In genomic region chr17:42323268-42323773, GRCh38 we compare ENCODE assay signal across 9 cellular contexts. TPM values are rescaled to one million over a fixed set of nuclear protein-coding genes. Genes with fewer than 3 reads are reported as not detected.
A peak's percentile ranks its signal among the peaks of the same experiment; 100 is the strongest.
DNase-seq lines count a peak whose midpoint lies in the region; ATAC-seq and TF ChIP-seq lines count a peak whose summit lies in the region.
"Had no signal": no experiment of that assay in that cellular context is flagged by ENCODE, and none has a peak within 500 bp of the region (broad histone marks: within the 10 kb centered on the region; RNA-seq: fewer than 3 reads in every experiment).

No MANE protein-coding gene starts in this region.

- H3K27me3 ChIP-seq in OCI-LY3 (ENCODE audit: low read depth, low read length), result no peaks in the 10 kb centered on the region

- no peak overlapping the region for H3K4me3 ChIP-seq in OCI-LY3 (ENCODE audit: low read length)

- H3K9me3 ChIP-seq in OCI-LY3 (ENCODE audit: insufficient read depth, low read length), result no peaks in the 10 kb centered on the region

- peaks cover 45% of the 10 kb centered on the region for H3K4me1 ChIP-seq in OCI-LY3 (ENCODE audit: low read length)

- no peak for ATAC-seq in GM21515 (IDR thresholded peaks at IDR 0.05; ENCODE audit: unreplicated experiment)

- H3K9ac ChIP-seq in OCI-LY3 (ENCODE audit: low read length), result no peak overlapping the region

- peaks cover 34% of the 10 kb centered on the region for H3K79me2 ChIP-seq in OCI-LY3 (ENCODE audit: low read length)

- H3K27ac Mint-ChIP-seq in activated naive CD4-positive, alpha-beta T cell treated with anti-CD3 and anti-CD28 coated beads, Interleukin-2, amount 50 U/mL, for 24 hours, result peak overlapping the region; percentile 57
- H3K27ac Mint-ChIP-seq in endothelial cell (ENCODE audit: unreplicated experiment), result peak overlapping the region; percentile 30

- H4K20me1 ChIP-seq in OCI-LY3 (ENCODE audit: insufficient read depth, low read length), result peaks cover 32% of the 10 kb centered on the region; the same call in 1 of the 2 replicates

- H3K4me1 Mint-ChIP-seq in activated naive CD4-positive, alpha-beta T cell treated with anti-CD3 and anti-CD28 coated beads, Interleukin-2, amount 50 U/mL, for 24 hours, result peaks cover 39% of the 10 kb centered on the region
- H3K4me1 Mint-ChIP-seq in endothelial cell (ENCODE audit: unreplicated experiment), result peaks cover 41% of the 10 kb centered on the region

- H3K4me3 Mint-ChIP-seq in activated naive CD4-positive, alpha-beta T cell treated with anti-CD3 and anti-CD28 coated beads, Interleukin-2, amount 50 U/mL, for 24 hours, result no peak overlapping the region
- H3K4me3 Mint-ChIP-seq in endothelial cell (ENCODE audit: unreplicated experiment), result peak overlapping the region; percentile 16
- H3K4me3 Mint-ChIP-seq: central memory CD8-positive, alpha-beta T cell had no signal

- peak overlapping the region; percentile 48 for H3K27ac ChIP-seq in OCI-LY3 (ENCODE audit: low read length)
- peak overlapping the region; percentile 44 for H3K27ac ChIP-seq in substantia nigra (ENCODE audit: low read depth, low read length, poor library complexity, severe bottlenecking)

- no peaks in the 10 kb centered on the region for H3K9me3 Mint-ChIP-seq in activated naive CD4-positive, alpha-beta T cell treated with anti-CD3 and anti-CD28 coated beads, Interleukin-2, amount 50 U/mL, for 24 hours
- no peaks in the 10 kb centered on the region for H3K9me3 Mint-ChIP-seq in endothelial cell (ENCODE audit: unreplicated experiment)
- H3K9me3 Mint-ChIP-seq: central memory CD8-positive, alpha-beta T cell had no signal

- TF ChIP-seq CTCF in OCI-LY3 (IDR thresholded peaks at IDR 0.05; ENCODE audit: low read depth, low read length) (no peak), endothelial cell (IDR thresholded peaks at IDR 0.05; ENCODE audit: unreplicated experiment) (no peak)

- peaks cover 63% of the 10 kb centered on the region for H3K36me3 ChIP-seq in OCI-LY3 (replicated peaks; ENCODE audit: low read depth, low read length)

- H3K36me3 Mint-ChIP-seq in activated naive CD4-positive, alpha-beta T cell treated with anti-CD3 and anti-CD28 coated beads, Interleukin-2, amount 50 U/mL, for 24 hours, result peaks cover 10% of the 10 kb centered on the region
- H3K36me3 Mint-ChIP-seq in endothelial cell (ENCODE audit: low read depth, unreplicated experiment), result peaks cover 32% of the 10 kb centered on the region

- H2AFZ ChIP-seq in OCI-LY3 (ENCODE audit: low read depth, low read length), result no peak overlapping the region

- no peaks in the 10 kb centered on the region for H3K27me3 Mint-ChIP-seq in activated naive CD4-positive, alpha-beta T cell treated with anti-CD3 and anti-CD28 coated beads, Interleukin-2, amount 50 U/mL, for 24 hours
- H3K27me3 Mint-ChIP-seq in endothelial cell (ENCODE audit: unreplicated experiment), result peaks cover 14% of the 10 kb centered on the region
- H3K27me3 Mint-ChIP-seq: central memory CD8-positive, alpha-beta T cell had no signal

- H3K4me2 ChIP-seq in OCI-LY3 (ENCODE audit: low read length), result peak overlapping the region; percentile 31

- DNase-seq in activated naive CD4-positive, alpha-beta T cell (lab: John Stamatoyannopoulos, UW), result no peak
- DNase-seq in endothelial cell (ENCODE audit: low spot score) (no peak), substantia nigra (lab: John Stamatoyannopoulos, UW) (no peak), DMS153 (lab: John Stamatoyannopoulos, UW) (no peak), germinal center (ENCODE audit: low spot score) (no peak)

RNA-seq across cellular contexts. Expression of gene STAT5A, which starts 35.0 kb away (rescaled TPM):
- 67.2 TPM for total RNA-seq in endothelial cell (ENCODE audit: unreplicated experiment)

RNA-seq across cellular contexts. Expression of gene STAT5B, which starts 47.1 kb away (rescaled TPM):
- total RNA-seq in endothelial cell (ENCODE audit: unreplicated experiment), result 40.2 TPM
